ENCODE assay signal across 8 cellular contexts in genomic region chr18:3281456-3282400, GRCh38. TPM values are rescaled to one million over a fixed set of nuclear protein-coding genes. Genes with fewer than 3 reads are reported as not detected.
A peak's percentile ranks its signal among the peaks of the same experiment; 100 is the strongest.
DNase-seq lines count a peak whose midpoint lies in the region; ATAC-seq and TF ChIP-seq lines count a peak whose summit lies in the region.

No MANE protein-coding gene starts in this region.

- intact Hi-C loops in Right ventricle myocardium superior (cut with DNase I) (loop anchor here (2.0 to 5.0 kb wide), 2 partner anchors 171 to 385 kb away; partner anchors contain the start of gene TGIF1), psoas muscle (cut with DNase I) (loop anchor here (1.0 to 2.0 kb wide), 5 partner anchors 165 to 385 kb away; no protein-coding TSS in a partner anchor)

- no peaks in the 10 kb centered on the region for H3K27me3 Mint-ChIP-seq in activated T-helper 17 cell treated with anti-CD3 and anti-CD28 coated beads, Interleukin-2, amount 50 U/mL, for 72 hours

- H3K27ac Mint-ChIP-seq in activated T-helper 17 cell treated with anti-CD3 and anti-CD28 coated beads, Interleukin-2, amount 50 U/mL, for 72 hours = no peak overlapping the region

- no peak overlapping the region for H3K4me3 ChIP-seq in psoas muscle

- no peaks in the 10 kb centered on the region for H3K9me3 ChIP-seq in psoas muscle

- no peaks in the 10 kb centered on the region for H3K9me3 Mint-ChIP-seq in activated T-helper 17 cell treated with anti-CD3 and anti-CD28 coated beads, Interleukin-2, amount 50 U/mL, for 72 hours

- peaks cover 9% of the 10 kb centered on the region for H3K4me1 ChIP-seq in psoas muscle

- peaks cover 24% of the 10 kb centered on the region for H3K36me3 Mint-ChIP-seq in activated T-helper 17 cell treated with anti-CD3 and anti-CD28 coated beads, Interleukin-2, amount 50 U/mL, for 72 hours (ENCODE audit: low read depth)

- peaks cover 5% of the 10 kb centered on the region for H3K4me1 Mint-ChIP-seq in activated T-helper 17 cell treated with anti-CD3 and anti-CD28 coated beads, Interleukin-2, amount 50 U/mL, for 72 hours

- 23 to 38% (median 27%) methylated on average over 2 of the region's 2 CpGs for whole genome bisulfite sequencing in psoas muscle, 3 donors

- peaks cover 0 to 18% of the 10 kb centered on the region in 2 donors for H3K36me3 ChIP-seq in psoas muscle (ENCODE audit: insufficient read depth in 1 of 2, low read depth in 1 of 2)

- H3K27me3 ChIP-seq in psoas muscle (ENCODE audit: insufficient read depth in 3 of 3, low read length in 2 of 3) = no peaks in the 10 kb centered on the region

- peak; percentile 86 for ATAC-seq in activated T-helper 17 cell treated with anti-CD3 and anti-CD28 coated beads, Interleukin-2, amount 50 U/mL, for 72 hours (replicated peaks)
- ATAC-seq in Right ventricle myocardium superior (ENCODE audit: poor library complexity) (peak; percentile 91), psoas muscle (peak; percentile 69 to 86 (median 74))

- H3K27ac ChIP-seq in psoas muscle = no peak overlapping the region

- peak; percentile 75 for TF ChIP-seq CTCF in psoas muscle (IDR thresholded peaks at IDR 0.05)

- H3K4me3 Mint-ChIP-seq in activated T-helper 17 cell treated with anti-CD3 and anti-CD28 coated beads, Interleukin-2, amount 50 U/mL, for 72 hours = no peak overlapping the region

- DNase-seq in DMS114 treated with DMSO at 0.1 percent for 48 hours (lab: John Stamatoyannopoulos, UW; ENCODE audit: unreplicated experiment) (peak; percentile 90), HCEC 1CT (peak; percentile 76), NCI-H2171 (lab: John Stamatoyannopoulos, UW) (peak; percentile 66), Right ventricle myocardium superior (no peak), psoas muscle (no peak), activated gamma-delta T cell treated with Interleukin-2 at 50 U/mL for 16 hours (no peak)
- DNase-seq in activated naive CD4-positive, alpha-beta T cell (lab: John Stamatoyannopoulos, UW) = no peak

RNA-seq across cellular contexts. Expression of gene MYL12B, which starts 19.8 kb away (rescaled TPM):
- total RNA-seq in activated T-helper 17 cell treated with anti-CD3 and anti-CD28 coated beads, Interleukin-2, amount 50 U/mL, for 72 hours = 100 to 1,000 TPM; 206 to 271 TPM
- 154 TPM for total RNA-seq in Right ventricle myocardium superior
- total RNA-seq in psoas muscle = 100 to 1,000 TPM; 163 to 212 (median 180) TPM
- 100 to 1,000 TPM; 193 to 243 (median 240) TPM for polyA plus RNA-seq in psoas muscle

RNA-seq across cellular contexts. Expression of gene MYL12A, which starts 34.1 kb away (rescaled TPM):
- total RNA-seq in activated T-helper 17 cell treated with anti-CD3 and anti-CD28 coated beads, Interleukin-2, amount 50 U/mL, for 72 hours = 100 to 1,000 TPM; 392 to 483 TPM
- 1,520 TPM for total RNA-seq in Right ventricle myocardium superior
- total RNA-seq in psoas muscle = 1,000 to 10,000 TPM in 3 of 4 donors, 100 to 1,000 TPM in 1; 995 to 3,547 (median 2,203) TPM
- polyA plus RNA-seq in psoas muscle = 1,000 to 10,000 TPM in 2 of 3 donors, 100 to 1,000 TPM in 1; 957 to 3,920 (median 1,327) TPM

Comparison
In these comparisons a context has a peak if more than half of its experiments do, and no peak if none do; other contexts are left out.
1. DNase-seq: peak in DMS114 treated with DMSO at 0.1 percent for 48 hours (single experiment), HCEC 1CT (single experiment) and NCI-H2171 (single experiment); none in Right ventricle myocardium superior (single experiment), psoas muscle (0 of 2), activated naive CD4-positive, alpha-beta T cell (0 of 4) and activated gamma-delta T cell treated with Interleukin-2 at 50 U/mL for 16 hours (single experiment).
2. Peak in every context shown above with its lines, with median percentiles within 50 percentile points of each other: ATAC-seq.